Comparison of ENCODE assay signal across 1 cellular context in the genomic region with DNA sequence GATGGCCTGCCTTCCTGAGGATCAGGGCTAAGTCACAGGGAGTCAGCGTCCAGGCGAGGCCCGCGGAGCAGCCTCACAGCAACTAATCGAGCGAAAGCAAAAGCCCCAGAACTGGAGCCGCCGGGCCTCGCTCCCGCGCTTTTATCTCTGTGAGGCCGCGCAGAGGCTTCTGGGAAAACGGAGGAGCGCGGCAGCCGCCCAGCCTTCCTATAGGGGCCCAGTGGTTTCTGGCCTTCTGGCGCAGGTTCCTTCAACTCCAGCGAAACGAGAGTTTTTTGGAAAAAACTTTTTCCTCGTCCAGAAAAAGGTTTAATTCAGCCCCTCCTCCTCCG.
TF ChIP-seq lines count a peak whose summit lies in the region.

A gene with protein sequence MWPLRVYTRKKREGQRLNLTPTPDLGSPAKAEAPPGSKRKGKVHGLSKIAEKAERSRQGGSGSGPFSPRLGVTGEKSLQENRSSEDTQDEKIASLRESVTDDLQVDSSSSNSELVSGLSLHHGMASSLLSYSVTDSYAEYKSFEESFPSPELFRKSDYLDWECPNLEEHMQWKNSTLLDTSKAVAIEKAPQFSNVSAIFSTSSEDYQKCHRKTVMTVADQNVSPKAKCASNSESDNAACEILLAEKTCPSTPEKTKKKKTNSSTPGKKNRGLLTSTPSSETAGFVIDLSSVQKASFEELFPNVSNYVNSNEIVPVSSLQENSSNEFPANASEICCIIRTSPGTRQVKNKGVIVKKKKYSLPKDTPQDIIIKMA (minus strand): TSS at position 113 of the 332 bp plus-strand sequence. CDS start 158 bp downstream, outside the sequence.

TF ChIP-seq in WTC11, 78 proteins besides CTCF, POLR2A, EP300 and RAD21 (continued from another document):
- TF ChIP-seq, protein P1, sequence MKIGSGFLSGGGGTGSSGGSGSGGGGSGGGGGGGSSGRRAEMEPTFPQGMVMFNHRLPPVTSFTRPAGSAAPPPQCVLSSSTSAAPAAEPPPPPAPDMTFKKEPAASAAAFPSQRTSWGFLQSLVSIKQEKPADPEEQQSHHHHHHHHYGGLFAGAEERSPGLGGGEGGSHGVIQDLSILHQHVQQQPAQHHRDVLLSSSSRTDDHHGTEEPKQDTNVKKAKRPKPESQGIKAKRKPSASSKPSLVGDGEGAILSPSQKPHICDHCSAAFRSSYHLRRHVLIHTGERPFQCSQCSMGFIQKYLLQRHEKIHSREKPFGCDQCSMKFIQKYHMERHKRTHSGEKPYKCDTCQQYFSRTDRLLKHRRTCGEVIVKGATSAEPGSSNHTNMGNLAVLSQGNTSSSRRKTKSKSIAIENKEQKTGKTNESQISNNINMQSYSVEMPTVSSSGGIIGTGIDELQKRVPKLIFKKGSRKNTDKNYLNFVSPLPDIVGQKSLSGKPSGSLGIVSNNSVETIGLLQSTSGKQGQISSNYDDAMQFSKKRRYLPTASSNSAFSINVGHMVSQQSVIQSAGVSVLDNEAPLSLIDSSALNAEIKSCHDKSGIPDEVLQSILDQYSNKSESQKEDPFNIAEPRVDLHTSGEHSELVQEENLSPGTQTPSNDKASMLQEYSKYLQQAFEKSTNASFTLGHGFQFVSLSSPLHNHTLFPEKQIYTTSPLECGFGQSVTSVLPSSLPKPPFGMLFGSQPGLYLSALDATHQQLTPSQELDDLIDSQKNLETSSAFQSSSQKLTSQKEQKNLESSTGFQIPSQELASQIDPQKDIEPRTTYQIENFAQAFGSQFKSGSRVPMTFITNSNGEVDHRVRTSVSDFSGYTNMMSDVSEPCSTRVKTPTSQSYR (CRISPR knock-in tag; IDR thresholded peaks at IDR 0.05), result no peak
- TF ChIP-seq KAT7 (CRISPR knock-in tag; IDR thresholded peaks at IDR 0.05; ENCODE audit: borderline replicate concordance) (no peak), GRHL2 (CRISPR knock-in tag; IDR thresholded peaks at IDR 0.05; ENCODE audit: insufficient replicate concordance, severe bottlenecking) (no peak), HMGA2 (CRISPR knock-in tag; IDR thresholded peaks at IDR 0.05) (no peak), CBFB (CRISPR knock-in tag; IDR thresholded peaks at IDR 0.05; ENCODE audit: low read depth) (no peak), PRRX2 (CRISPR knock-in tag; IDR thresholded peaks at IDR 0.05) (no peak), ZNF423 (CRISPR knock-in tag; IDR thresholded peaks at IDR 0.05) (no peak), JUN (CRISPR knock-in tag; IDR thresholded peaks at IDR 0.05) (no peak)
- TF ChIP-seq, protein P2, sequence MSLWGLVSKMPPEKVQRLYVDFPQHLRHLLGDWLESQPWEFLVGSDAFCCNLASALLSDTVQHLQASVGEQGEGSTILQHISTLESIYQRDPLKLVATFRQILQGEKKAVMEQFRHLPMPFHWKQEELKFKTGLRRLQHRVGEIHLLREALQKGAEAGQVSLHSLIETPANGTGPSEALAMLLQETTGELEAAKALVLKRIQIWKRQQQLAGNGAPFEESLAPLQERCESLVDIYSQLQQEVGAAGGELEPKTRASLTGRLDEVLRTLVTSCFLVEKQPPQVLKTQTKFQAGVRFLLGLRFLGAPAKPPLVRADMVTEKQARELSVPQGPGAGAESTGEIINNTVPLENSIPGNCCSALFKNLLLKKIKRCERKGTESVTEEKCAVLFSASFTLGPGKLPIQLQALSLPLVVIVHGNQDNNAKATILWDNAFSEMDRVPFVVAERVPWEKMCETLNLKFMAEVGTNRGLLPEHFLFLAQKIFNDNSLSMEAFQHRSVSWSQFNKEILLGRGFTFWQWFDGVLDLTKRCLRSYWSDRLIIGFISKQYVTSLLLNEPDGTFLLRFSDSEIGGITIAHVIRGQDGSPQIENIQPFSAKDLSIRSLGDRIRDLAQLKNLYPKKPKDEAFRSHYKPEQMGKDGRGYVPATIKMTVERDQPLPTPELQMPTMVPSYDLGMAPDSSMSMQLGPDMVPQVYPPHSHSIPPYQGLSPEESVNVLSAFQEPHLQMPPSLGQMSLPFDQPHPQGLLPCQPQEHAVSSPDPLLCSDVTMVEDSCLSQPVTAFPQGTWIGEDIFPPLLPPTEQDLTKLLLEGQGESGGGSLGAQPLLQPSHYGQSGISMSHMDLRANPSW (CRISPR knock-in tag; conservative IDR thresholded peaks at IDR 0.05; ENCODE audit: low read depth), result no peak
- TF ChIP-seq, protein P3, sequence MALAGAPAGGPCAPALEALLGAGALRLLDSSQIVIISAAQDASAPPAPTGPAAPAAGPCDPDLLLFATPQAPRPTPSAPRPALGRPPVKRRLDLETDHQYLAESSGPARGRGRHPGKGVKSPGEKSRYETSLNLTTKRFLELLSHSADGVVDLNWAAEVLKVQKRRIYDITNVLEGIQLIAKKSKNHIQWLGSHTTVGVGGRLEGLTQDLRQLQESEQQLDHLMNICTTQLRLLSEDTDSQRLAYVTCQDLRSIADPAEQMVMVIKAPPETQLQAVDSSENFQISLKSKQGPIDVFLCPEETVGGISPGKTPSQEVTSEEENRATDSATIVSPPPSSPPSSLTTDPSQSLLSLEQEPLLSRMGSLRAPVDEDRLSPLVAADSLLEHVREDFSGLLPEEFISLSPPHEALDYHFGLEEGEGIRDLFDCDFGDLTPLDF (CRISPR knock-in tag; IDR thresholded peaks at IDR 0.05), result no peak
- TF ChIP-seq, protein P4, sequence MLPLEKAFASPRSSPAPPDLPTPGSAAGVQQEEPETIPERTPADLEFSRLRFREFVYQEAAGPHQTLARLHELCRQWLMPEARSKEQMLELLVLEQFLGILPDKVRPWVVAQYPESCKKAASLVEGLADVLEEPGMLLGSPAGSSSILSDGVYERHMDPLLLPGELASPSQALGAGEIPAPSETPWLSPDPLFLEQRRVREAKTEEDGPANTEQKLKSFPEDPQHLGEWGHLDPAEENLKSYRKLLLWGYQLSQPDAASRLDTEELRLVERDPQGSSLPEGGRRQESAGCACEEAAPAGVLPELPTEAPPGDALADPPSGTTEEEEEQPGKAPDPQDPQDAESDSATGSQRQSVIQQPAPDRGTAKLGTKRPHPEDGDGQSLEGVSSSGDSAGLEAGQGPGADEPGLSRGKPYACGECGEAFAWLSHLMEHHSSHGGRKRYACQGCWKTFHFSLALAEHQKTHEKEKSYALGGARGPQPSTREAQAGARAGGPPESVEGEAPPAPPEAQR (CRISPR knock-in tag; IDR thresholded peaks at IDR 0.05), result no peak
